In the genomic region with DNA sequence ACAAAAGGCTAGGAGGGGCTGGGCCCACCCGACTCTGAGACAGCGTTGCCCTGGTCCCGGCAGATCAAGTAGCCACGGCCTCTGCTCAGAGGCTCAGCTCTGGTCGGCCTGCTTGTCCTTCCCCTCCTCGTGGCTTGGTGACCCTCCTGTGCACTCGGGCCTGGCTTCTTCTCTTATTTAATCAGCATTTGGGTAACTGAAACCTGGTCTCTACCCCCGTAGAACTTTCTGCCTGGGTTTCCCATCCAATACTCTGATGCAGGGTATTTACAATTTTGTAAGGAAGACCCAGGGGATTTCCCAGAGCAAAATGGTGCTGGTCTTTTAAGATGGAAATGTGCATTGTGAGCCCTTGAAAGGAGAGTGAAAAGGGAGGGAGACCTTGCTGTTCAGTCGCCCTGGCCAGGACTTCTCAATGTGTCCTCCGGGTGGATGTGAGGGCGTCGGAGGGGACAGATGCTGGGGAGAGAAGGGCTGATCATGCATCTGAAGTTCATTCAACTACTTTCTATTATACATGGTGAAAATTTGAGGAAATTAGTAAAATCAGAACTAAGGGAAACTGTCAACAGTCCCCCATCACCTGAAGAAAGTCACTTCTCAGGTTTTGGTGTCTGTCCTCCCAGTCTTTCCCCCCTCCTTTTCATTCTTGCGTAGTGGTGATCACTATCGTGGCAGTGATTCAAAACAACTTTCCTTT, we compare ENCODE assay signal across 10 cellular contexts. TPM values are rescaled to one million over a fixed set of nuclear protein-coding genes. Genes with fewer than 3 reads are reported as not detected.
DNase-seq lines count a peak whose midpoint lies in the region; ATAC-seq and TF ChIP-seq lines count a peak whose summit lies in the region.
"Had no signal": no experiment of that assay in that cellular context is flagged by ENCODE, and none has a peak within 500 bp of the region (broad histone marks: within the 10 kb centered on the region; RNA-seq: fewer than 3 reads in every experiment).

No MANE protein-coding gene starts in this region.

- in situ Hi-C loops in GM13976 (cut with MboI; ENCODE audit: low sequenced_read_pairs, unreplicated experiment), result no loop called here

- CTCF ChIA-PET in activated CD8-positive, alpha-beta T cell treated with anti-CD3 and anti-CD28 coated beads for 36 hours (lab: Charles Lee), result interaction anchor here (1.5 kb wide), 1 partner anchor 16 kb away, joined by 4 read pairs; no protein-coding TSS in a partner anchor

- peak overlapping the region; percentile 71 for H3K27ac Mint-ChIP-seq in activated CD8-positive, alpha-beta T cell treated with anti-CD3 and anti-CD28 coated beads for 36 hours
- H3K27ac Mint-ChIP-seq in natural killer cell, result peak overlapping the region; percentile 47 to 76

- no peaks in the 10 kb centered on the region for H3K36me3 ChIP-seq in WERI-Rb-1

- POLR2A ChIA-PET in activated CD8-positive, alpha-beta T cell treated with anti-CD3 and anti-CD28 coated beads for 36 hours (lab: Charles Lee), result interaction anchor here (0.7 kb wide), 1 partner anchor 15 kb away, joined by 3 read pairs; no protein-coding TSS in a partner anchor

- H3K9me3 Mint-ChIP-seq in activated CD8-positive, alpha-beta T cell treated with anti-CD3 and anti-CD28 coated beads for 36 hours, result peaks cover 18% of the 10 kb centered on the region
- H3K9me3 Mint-ChIP-seq in natural killer cell, result peaks cover 3 to 4% of the 10 kb centered on the region in 2 donors

- no peak overlapping the region for H3K4me3 Mint-ChIP-seq in activated CD8-positive, alpha-beta T cell treated with anti-CD3 and anti-CD28 coated beads for 36 hours
- H3K4me3 Mint-ChIP-seq in natural killer cell, result no peak overlapping the region

- peaks cover 25% of the 10 kb centered on the region for H3K36me3 Mint-ChIP-seq in activated CD8-positive, alpha-beta T cell treated with anti-CD3 and anti-CD28 coated beads for 36 hours (ENCODE audit: low read depth)
- peaks cover 10% of the 10 kb centered on the region for H3K36me3 Mint-ChIP-seq in natural killer cell

- no peak for TF ChIP-seq CTCF in GM13976 (IDR thresholded peaks at IDR 0.05; ENCODE audit: borderline replicate concordance, control extremely low read depth, extremely low read depth, insufficient read depth, missing control alignments)
- TF ChIP-seq CTCF in activated CD8-positive, alpha-beta T cell treated with anti-CD3 and anti-CD28 coated beads for 36 hours (IDR thresholded peaks at IDR 0.05), result no peak
- TF ChIP-seq CTCF in natural killer cell (IDR thresholded peaks at IDR 0.05), result no peak
- TF ChIP-seq CTCF in WERI-Rb-1 (IDR thresholded peaks at IDR 0.05; ENCODE audit: low read depth, low read length), result no peak

- H3K27me3 ChIP-seq in WERI-Rb-1 (ENCODE audit: insufficient read depth, low read depth, severe bottlenecking), result no peaks in the 10 kb centered on the region

- no peaks in the 10 kb centered on the region for H3K27me3 Mint-ChIP-seq in activated CD8-positive, alpha-beta T cell treated with anti-CD3 and anti-CD28 coated beads for 36 hours
- no peaks in the 10 kb centered on the region for H3K27me3 Mint-ChIP-seq in natural killer cell (ENCODE audit: low read depth in 2 of 2)

- peak; percentile 60 for DNase-seq in GM13976 (ENCODE audit: low spot score)
- no peak for DNase-seq in activated CD8-positive, alpha-beta T cell treated with anti-CD3 and anti-CD28 coated beads for 36 hours
- DNase-seq in natural killer cell, result no peak
- DNase-seq in NCI-H2107 (lab: John Stamatoyannopoulos, UW), result no peak
- DNase-seq in superior temporal gyrus (ENCODE audit: extremely low spot score), result no peak
- DNase-seq in amniotic stem cell (lab: John Stamatoyannopoulos, UW), result no peak
- no peak for DNase-seq in WERI-Rb-1
- DNase-seq: KG1 had no signal

- ATAC-seq in GM21825 (IDR thresholded peaks at IDR 0.05; ENCODE audit: unreplicated experiment) (peak; percentile 34), natural killer cell (no peak)
- ATAC-seq in activated CD8-positive, alpha-beta T cell treated with anti-CD3 and anti-CD28 coated beads for 36 hours, result peak; percentile 31
- ATAC-seq: Panc1 had no signal

- intact Hi-C loops in activated CD8-positive, alpha-beta T cell treated with anti-CD3 and anti-CD28 coated beads for 36 hours (cut with micrococcal nuclease), result no loop called here
- intact Hi-C loops in natural killer cell (cut with micrococcal nuclease), result loop anchor here (2.0 kb wide), 1 partner anchor 13 kb away; no protein-coding TSS in a partner anchor

- peaks cover 93% of the 10 kb centered on the region for H3K4me1 Mint-ChIP-seq in activated CD8-positive, alpha-beta T cell treated with anti-CD3 and anti-CD28 coated beads for 36 hours (ENCODE audit: low read depth)
- peaks cover 69 to 92% of the 10 kb centered on the region in 2 donors for H3K4me1 Mint-ChIP-seq in natural killer cell

- H3K9me3 ChIP-seq in WERI-Rb-1 (ENCODE audit: severe bottlenecking), result no peaks in the 10 kb centered on the region

- no peak overlapping the region for H3K4me3 ChIP-seq in WERI-Rb-1 (ENCODE audit: low read depth, low read length)

- no peak overlapping the region for H3K27ac ChIP-seq in WERI-Rb-1

RNA-seq across cellular contexts. Expression of gene ACKR3, which starts 17.6 kb away (rescaled TPM):
- 1 to 10 TPM; 2.4 to 3.4 TPM for total RNA-seq in activated CD8-positive, alpha-beta T cell treated with anti-CD3 and anti-CD28 coated beads for 36 hours
- 1 to 10 TPM; 4.4 to 5.5 (median 4.6) TPM for total RNA-seq in natural killer cell

Comparison
In these comparisons a context has a peak if more than half of its experiments do, and no peak if none do; other contexts are left out.
1. ATAC-seq: peak in GM21825 (single experiment) and activated CD8-positive, alpha-beta T cell treated with anti-CD3 and anti-CD28 coated beads for 36 hours (single experiment); none in natural killer cell (0 of 3).